10 cellular contexts compared by ENCODE assay signal in the genomic region with DNA sequence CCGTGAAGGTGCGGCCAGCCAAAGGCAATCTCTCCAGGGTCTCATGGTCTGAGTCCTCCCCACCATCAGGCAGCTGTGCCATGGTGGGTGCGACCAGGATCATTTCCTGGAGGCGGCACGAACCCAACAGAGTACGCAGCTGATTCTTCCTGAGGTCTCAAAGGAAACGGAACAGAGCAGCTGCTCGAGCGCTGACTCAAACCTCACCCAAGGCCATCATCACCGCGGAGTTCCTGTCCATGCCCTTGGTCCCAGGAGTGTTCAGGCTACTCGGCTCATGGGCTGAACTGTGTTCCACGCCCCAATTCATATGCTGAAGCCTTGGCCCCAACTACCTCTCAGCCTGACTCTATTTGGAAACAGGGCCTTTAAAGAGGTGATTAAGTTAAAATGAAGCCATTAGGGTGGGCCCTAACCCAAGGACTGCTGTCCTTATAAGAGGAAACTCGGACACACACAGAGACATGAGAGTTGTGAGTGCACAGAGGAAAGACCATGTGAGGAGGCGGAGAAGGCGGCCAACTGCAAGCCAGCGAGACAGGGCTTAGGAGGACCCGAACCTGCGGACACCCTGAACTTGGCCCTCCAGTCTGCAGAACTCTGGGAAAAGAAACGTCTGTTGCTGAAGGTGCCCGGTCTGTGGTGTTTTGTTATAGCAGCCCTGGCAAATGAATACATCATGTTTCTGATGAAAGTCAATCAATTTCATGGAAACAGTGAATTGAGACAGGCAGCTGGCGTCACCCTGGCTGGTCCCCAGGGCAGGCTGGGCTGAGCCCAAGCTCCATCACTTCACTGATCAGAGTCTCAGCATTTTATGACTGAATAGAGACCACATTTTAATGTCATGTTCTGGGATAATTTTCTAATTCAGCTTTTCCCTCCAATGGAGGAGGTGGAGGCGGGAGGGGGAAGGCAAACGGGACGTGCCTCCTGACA. TPM values are rescaled to one million over a fixed set of nuclear protein-coding genes. Genes with fewer than 3 reads are reported as not detected.
DNase-seq lines count a peak whose midpoint lies in the region; ATAC-seq and TF ChIP-seq lines count a peak whose summit lies in the region.
"Had no signal": no experiment of that assay in that cellular context is flagged by ENCODE, and none has a peak within 500 bp of the region (broad histone marks: within the 10 kb centered on the region; RNA-seq: fewer than 3 reads in every experiment).

No MANE protein-coding gene starts in this region.

- intact Hi-C loops in right lobe of liver (cut with DNase I) (no loop called here), left colon (cut with DNase I, micrococcal nuclease) (no loop called here)

- peak overlapping the region in 1 of 3 donors; percentile 47 for H3K27ac ChIP-seq in right lobe of liver
- H3K27ac ChIP-seq in upper lobe of left lung = peak overlapping the region; percentile 42 to 88 (median 84)
- H3K27ac ChIP-seq: 22Rv1 had no signal

- peak overlapping the region; percentile 34; the same call in 1 of the 2 replicates for H3K27ac Mint-ChIP-seq in WTC11

- DNase-seq in DMS79 treated with DMSO at 0.1 percent for 48 hours (lab: John Stamatoyannopoulos, UW) = peak; percentile 40
- no peak for DNase-seq in DMS79 (lab: John Stamatoyannopoulos, UW)
- DNase-seq in WTC11 (ENCODE audit: low spot score) = no peak
- DNase-seq in right lobe of liver = no peak
- DNase-seq in upper lobe of left lung = no peak
- DNase-seq in left colon = no peak
- no peak for DNase-seq in ecto neural progenitor cell (ENCODE audit: low spot score)
- no peak for DNase-seq in NOMO-1 treated with dmso at 0.1 percent for 144 hours (lab: John Stamatoyannopoulos, UW; ENCODE audit: unreplicated experiment)
- DNase-seq: NCI-H226 had no signal

- ATAC-seq in WTC11 (no peak), right lobe of liver (peak; percentile 35 to 65 (median 53)), upper lobe of left lung (ENCODE audit: low FRiP score in 2 of 2) (peak in 1 of 2 donors; percentile 70), left colon (no peak)

- TF ChIP-seq CTCF in WTC11 (IDR thresholded peaks at IDR 0.05) (no peak), right lobe of liver (IDR thresholded peaks at IDR 0.05) (no peak), upper lobe of left lung (IDR thresholded peaks at IDR 0.05) (no peak)

- peak in 1 of 4 donors; percentile 1 for TF ChIP-seq EP300 in upper lobe of left lung (IDR thresholded peaks at IDR 0.05)

- TF ChIP-seq POLR2A in right lobe of liver (IDR thresholded peaks at IDR 0.05) (no peak), upper lobe of left lung (IDR thresholded peaks at IDR 0.05) (no peak)

- H3K4me1 Mint-ChIP-seq in WTC11 = peaks cover 51% of the 10 kb centered on the region

- H3K9me3 Mint-ChIP-seq in WTC11 = no peaks in the 10 kb centered on the region

- H3K9me3 ChIP-seq in right lobe of liver (no peaks in the 10 kb centered on the region), upper lobe of left lung (no peaks in the 10 kb centered on the region)

- CTCF ChIA-PET in WTC11 (lab: Charles Lee) = interaction anchor here (0.8 to 7.2 kb wide), 9 partner anchors 8 to 359 kb away, joined by 3 to 45 read pairs (median 5); a partner anchor contains a TSS

- H3K4me3 Mint-ChIP-seq in WTC11 = no peak overlapping the region

- H3K27me3 ChIP-seq in right lobe of liver = no peaks in the 10 kb centered on the region
- H3K27me3 ChIP-seq in upper lobe of left lung = no peaks in the 10 kb centered on the region

- H3K4me3 ChIP-seq in right lobe of liver (no peak overlapping the region), upper lobe of left lung (no peak overlapping the region)

- H3K27me3 Mint-ChIP-seq in WTC11 (ENCODE audit: low read depth) = no peaks in the 10 kb centered on the region

- H3K36me3 ChIP-seq in right lobe of liver = no peaks in the 10 kb centered on the region
- H3K36me3 ChIP-seq in upper lobe of left lung = no peaks in the 10 kb centered on the region

- POLR2A ChIA-PET in WTC11 (lab: Charles Lee) = interaction anchor here (0.5 kb wide), 1 partner anchor 1303 kb away, joined by 6 read pairs; no protein-coding TSS in a partner anchor

- WGBS in right lobe of liver (ENCODE audit: insufficient coverage, low coverage, low lambda C conversion rate, missing lambda C conversion rate) = 86% methylated on average over 12 of the region's 25 CpGs
- WGBS in upper lobe of left lung, 2 donors = 76 to 83% methylated on average over 20 to 25 of the region's 25 CpGs

- H3K4me1 ChIP-seq in right lobe of liver = no peaks in the 10 kb centered on the region
- H3K4me1 ChIP-seq in upper lobe of left lung = peaks cover 46 to 64% (median 55%) of the 10 kb centered on the region in 4 donors

- no peaks in the 10 kb centered on the region for H3K36me3 Mint-ChIP-seq in WTC11

TF ChIP-seq in WTC11, 78 proteins besides CTCF, POLR2A, EP300 and RAD21:
- TF ChIP-seq ESRRA (CRISPR knock-in tag; IDR thresholded peaks at IDR 0.05; ENCODE audit: borderline replicate concordance) = no peak
- TF ChIP-seq, protein P1, sequence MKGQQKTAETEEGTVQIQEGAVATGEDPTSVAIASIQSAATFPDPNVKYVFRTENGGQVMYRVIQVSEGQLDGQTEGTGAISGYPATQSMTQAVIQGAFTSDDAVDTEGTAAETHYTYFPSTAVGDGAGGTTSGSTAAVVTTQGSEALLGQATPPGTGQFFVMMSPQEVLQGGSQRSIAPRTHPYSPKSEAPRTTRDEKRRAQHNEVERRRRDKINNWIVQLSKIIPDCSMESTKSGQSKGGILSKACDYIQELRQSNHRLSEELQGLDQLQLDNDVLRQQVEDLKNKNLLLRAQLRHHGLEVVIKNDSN (CRISPR knock-in tag; IDR thresholded peaks at IDR 0.05) = no peak

RNA-seq across cellular contexts. Expression of a gene that starts 13.7 kb away (rescaled TPM):
- total RNA-seq in WTC11 (2021) = 46.5 to 53.7 TPM (median 48.2 TPM) in 3 replicates
- 10 to 100 TPM in 5 of 6 experiments, 1 to 10 TPM in 1; 7.7 to 25.4 (median 15.3) TPM for total RNA-seq in right lobe of liver
- 100 to 1,000 TPM in 1 of 6 donors, 10 to 100 TPM in 5; 21.0 to 147 (median 73.5) TPM for total RNA-seq in upper lobe of left lung
- 10 to 100 TPM; 12.0 to 37.2 TPM for total RNA-seq in left colon

RNA-seq across cellular contexts. Expression of a gene that starts 29.4 kb away (rescaled TPM):
- 20.3 to 23.8 TPM (median 21.6 TPM) in 3 replicates for total RNA-seq in WTC11 (2021)
- total RNA-seq in right lobe of liver = 10 to 100 TPM in 5 of 6 experiments, 1 to 10 TPM in 1; 10.0 to 15.8 (median 11.1) TPM
- 10 to 100 TPM; 23.3 to 63.9 (median 31.0) TPM for total RNA-seq in upper lobe of left lung
- total RNA-seq in left colon = 10 to 100 TPM; 27.2 to 31.3 TPM

RNA-seq across cellular contexts. Expression of a gene that starts 29.6 kb away (rescaled TPM):
- 43.3 to 48.5 TPM (median 48.3 TPM) in 3 replicates for total RNA-seq in WTC11 (2021)
- total RNA-seq in right lobe of liver = 10 to 100 TPM; 16.0 to 25.0 (median 18.7) TPM
- total RNA-seq in upper lobe of left lung = 10 to 100 TPM; 13.6 to 38.9 (median 28.3) TPM
- total RNA-seq in left colon = 10 to 100 TPM; 23.4 to 25.0 TPM

RNA-seq across cellular contexts. Expression of a gene that starts 40.1 kb away (rescaled TPM):
- total RNA-seq in WTC11 (2021) (355 to 410 TPM (median 407 TPM) in 3 replicates), right lobe of liver (100 to 1,000 TPM in 1 of 6 experiments, 10 to 100 TPM in 5; 62.4 to 106 (median 86.0) TPM), upper lobe of left lung (100 to 1,000 TPM; 133 to 454 (median 211) TPM), left colon (100 to 1,000 TPM; 138 to 156 TPM)

RNA-seq across cellular contexts. Expression of a gene that starts 40.9 kb away (rescaled TPM):
- total RNA-seq in WTC11 (2021) (16.6 to 26.4 TPM (median 24.1 TPM) in 3 replicates), right lobe of liver (10 to 100 TPM in 5 of 6 experiments, 1 to 10 TPM in 1; 8.5 to 16.3 (median 15.3) TPM), upper lobe of left lung (10 to 100 TPM; 23.9 to 49.2 (median 34.4) TPM), left colon (10 to 100 TPM; 39.1 to 43.0 TPM)

Comparison
In these comparisons a context has a peak if more than half of its experiments do, and no peak if none do; other contexts are left out.
1. ATAC-seq: peak in right lobe of liver (4 of 4); none in WTC11 (single experiment) and left colon (single experiment).